ENCODE assay signal across 8 cellular contexts in the genomic region with DNA sequence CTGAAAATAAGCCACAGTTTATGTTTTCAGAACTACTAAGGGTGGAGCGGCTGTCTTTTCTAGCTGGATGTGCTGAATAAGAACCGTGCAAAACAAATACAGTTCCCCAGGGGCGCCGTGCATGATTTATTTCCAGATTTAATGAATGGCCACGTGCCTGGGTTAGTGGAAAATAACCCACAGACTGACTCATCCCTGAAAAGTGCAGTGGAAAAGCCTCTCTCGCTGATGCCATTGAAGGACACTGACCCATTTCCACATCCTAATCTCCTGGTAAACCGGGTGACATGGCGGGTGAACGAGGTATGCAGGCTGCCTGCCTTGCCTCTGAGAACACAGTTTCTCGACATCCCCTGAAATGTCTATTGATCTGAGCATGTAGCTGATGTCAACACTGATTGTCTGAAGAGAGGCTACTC.
A peak's percentile ranks its signal among the peaks of the same experiment; 100 is the strongest.
DNase-seq lines count a peak whose midpoint lies in the region; ATAC-seq, FAIRE-seq and TF ChIP-seq lines count a peak whose summit lies in the region.

No MANE protein-coding gene starts in this region.

- no peaks in the 10 kb centered on the region for H3K27me3 Mint-ChIP-seq in activated naive CD4-positive, alpha-beta T cell treated with anti-CD3 and anti-CD28 coated beads for 36 hours (ENCODE audit: low read depth)

- H3K36me3 Mint-ChIP-seq in activated naive CD4-positive, alpha-beta T cell treated with anti-CD3 and anti-CD28 coated beads for 36 hours (ENCODE audit: low read depth) = no peaks in the 10 kb centered on the region

- H3K4me1 Mint-ChIP-seq in activated naive CD4-positive, alpha-beta T cell treated with anti-CD3 and anti-CD28 coated beads for 36 hours (ENCODE audit: low read depth) = no peaks in the 10 kb centered on the region

- DNase-seq in NCI-H1105 treated with DMSO at 0.1 percent for 48 hours (lab: John Stamatoyannopoulos, UW) (peak; percentile 45), NCI-H1105 (lab: John Stamatoyannopoulos, UW) (no peak), amniotic stem cell (lab: John Stamatoyannopoulos, UW) (peak; percentile 75), tibial artery (peak; percentile 87 to 88), D341Med (ENCODE audit: low spot score) (no peak)
- no peak for DNase-seq in activated naive CD4-positive, alpha-beta T cell treated with anti-CD3 and anti-CD28 coated beads for 36 hours

- intact Hi-C loops in tibial artery (cut with DNase I; ENCODE audit: low total_unique reads) = no loop called here
- intact Hi-C loops in activated naive CD4-positive, alpha-beta T cell treated with anti-CD3 and anti-CD28 coated beads for 36 hours (cut with micrococcal nuclease) = no loop called here

- H3K27ac Mint-ChIP-seq in activated naive CD4-positive, alpha-beta T cell treated with anti-CD3 and anti-CD28 coated beads for 36 hours = no peak overlapping the region

- H3K4me3 ChIP-seq in tibial artery = no peak overlapping the region

- FAIRE-seq in islet of Langerhans (lab: Jason Lieb, UNC) = peak; percentile 97

- H3K27ac ChIP-seq in tibial artery = no peak overlapping the region

- H3K4me3 Mint-ChIP-seq in activated naive CD4-positive, alpha-beta T cell treated with anti-CD3 and anti-CD28 coated beads for 36 hours = no peak overlapping the region

- H3K4me1 ChIP-seq in tibial artery = peaks cover 0 to 14% (median 10%) of the 10 kb centered on the region in 4 donors

- peak in 1 of 2 experiments; percentile 19 for TF ChIP-seq CTCF in tibial artery (IDR thresholded peaks at IDR 0.05)

- no peaks in the 10 kb centered on the region for H3K9me3 ChIP-seq in tibial artery

- no peaks in the 10 kb centered on the region for H3K9me3 Mint-ChIP-seq in activated naive CD4-positive, alpha-beta T cell treated with anti-CD3 and anti-CD28 coated beads for 36 hours

- H3K27me3 ChIP-seq in tibial artery = no peaks in the 10 kb centered on the region

- no peaks in the 10 kb centered on the region for H3K36me3 ChIP-seq in tibial artery

- CTCF ChIA-PET in activated naive CD4-positive, alpha-beta T cell treated with anti-CD3 and anti-CD28 coated beads for 36 hours (lab: Charles Lee) = no interaction called here

- ATAC-seq in activated CD4-positive, CD25-positive, alpha-beta regulatory T cell treated with anti-CD3 and anti-CD28 coated beads, Interleukin-2, amount 50 U/mL, for 24 hours = no peak

Comparison
In these comparisons a context has a peak if more than half of its experiments do, and no peak if none do; other contexts are left out.
1. DNase-seq: peak in NCI-H1105 treated with DMSO at 0.1 percent for 48 hours (single experiment), amniotic stem cell (single experiment) and tibial artery (2 of 2); none in NCI-H1105 (single experiment), D341Med (single experiment) and activated naive CD4-positive, alpha-beta T cell treated with anti-CD3 and anti-CD28 coated beads for 36 hours (single experiment).